ENCODE assay signal across 17 cellular contexts in the genomic region with DNA sequence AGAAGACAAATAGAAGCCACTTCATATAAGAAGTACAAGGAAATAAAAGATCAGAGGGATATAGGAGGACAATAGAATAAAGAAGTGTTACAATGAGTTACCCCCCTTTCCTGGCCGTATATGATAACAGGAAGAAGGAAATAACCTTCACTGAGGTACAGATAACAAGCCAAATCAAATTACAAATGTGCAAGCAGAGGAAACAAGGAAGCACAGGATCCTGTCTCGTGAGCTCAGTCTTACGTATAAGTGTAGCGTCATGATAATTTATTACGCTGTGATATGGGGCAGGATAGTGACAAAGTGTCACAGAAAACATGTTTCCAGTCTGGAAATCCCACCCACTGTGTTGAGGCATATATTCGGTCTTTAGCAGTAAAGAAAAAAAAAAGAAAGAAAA. TPM values are rescaled to one million over a fixed set of nuclear protein-coding genes. Genes with fewer than 3 reads are reported as not detected.
DNase-seq lines count a peak whose midpoint lies in the region; ATAC-seq and TF ChIP-seq lines count a peak whose summit lies in the region.
"Had no signal": no experiment of that assay in that cellular context is flagged by ENCODE, and none has a peak within 500 bp of the region (broad histone marks: within the 10 kb centered on the region; RNA-seq: fewer than 3 reads in every experiment).

No MANE protein-coding gene starts in this region.

- H3K27me3 ChIP-seq in ovary: no peaks in the 10 kb centered on the region
- H3K27me3 ChIP-seq: hepatocyte, MG63, testis had no signal

- peaks cover 44% of the 10 kb centered on the region for H3K4me1 Mint-ChIP-seq in stimulated activated naive CD8-positive, alpha-beta T cell treated with anti-CD3 and anti-CD28 coated beads, Interleukin-15, Interleukin-2, amounts not matched to agents 100 ng/mL and 50 ng/mL, for 24 hours (ENCODE audit: low read depth)
- peaks cover 33% of the 10 kb centered on the region for H3K4me1 Mint-ChIP-seq in T-helper 17 cell
- peaks cover 58% of the 10 kb centered on the region in 2 donors for H3K4me1 Mint-ChIP-seq in immature natural killer cell

- peak overlapping the region; percentile 53 for H3K27ac Mint-ChIP-seq in stimulated activated naive CD8-positive, alpha-beta T cell treated with anti-CD3 and anti-CD28 coated beads, Interleukin-15, Interleukin-2, amounts not matched to agents 100 ng/mL and 50 ng/mL, for 24 hours
- H3K27ac Mint-ChIP-seq in T-helper 17 cell (peak overlapping the region; percentile 82), immature natural killer cell (peak overlapping the region; percentile 90 to 98 (median 94))

- peaks cover 5% of the 10 kb centered on the region for H3K4me1 ChIP-seq in ovary (ENCODE audit: insufficient read depth)

- H3K4me3 ChIP-seq in ovary: no peak overlapping the region
- H3K4me3 ChIP-seq: hepatocyte, MG63, testis had no signal

- 84 to 87% (median 87%) methylated on average over 6 of the region's 6 CpGs for WGBS in ovary, 3 donors

- H3K9me3 ChIP-seq in T-helper 17 cell (ENCODE audit: control insufficient read depth, low read length, poor library complexity, severe bottlenecking): peaks cover 3% of the 10 kb centered on the region
- H3K9me3 ChIP-seq in ovary: no peaks in the 10 kb centered on the region
- H3K9me3 ChIP-seq: MG63, testis had no signal

- TF ChIP-seq CTCF in ovary (IDR thresholded peaks at IDR 0.05): no peak

- H3K36me3 Mint-ChIP-seq in stimulated activated naive CD8-positive, alpha-beta T cell treated with anti-CD3 and anti-CD28 coated beads, Interleukin-15, Interleukin-2, amounts not matched to agents 100 ng/mL and 50 ng/mL, for 24 hours (ENCODE audit: low read depth): peaks cover 85% of the 10 kb centered on the region
- peaks cover 19% of the 10 kb centered on the region for H3K36me3 Mint-ChIP-seq in T-helper 17 cell (ENCODE audit: low read depth)
- peaks cover 11 to 38% (median 28%) of the 10 kb centered on the region in 3 donors for H3K36me3 Mint-ChIP-seq in immature natural killer cell

- no peak overlapping the region for H3K4me3 Mint-ChIP-seq in stimulated activated naive CD8-positive, alpha-beta T cell treated with anti-CD3 and anti-CD28 coated beads, Interleukin-15, Interleukin-2, amounts not matched to agents 100 ng/mL and 50 ng/mL, for 24 hours
- H3K4me3 Mint-ChIP-seq in T-helper 17 cell (no peak overlapping the region), immature natural killer cell (peak overlapping the region; percentile 31 to 90 (median 82))

- no peak for TF ChIP-seq EP300 in ovary (IDR thresholded peaks at IDR 0.05)

- no peak for TF ChIP-seq POLR2A in ovary (IDR thresholded peaks at IDR 0.05)

- intact Hi-C loops in ovary (cut with DNase I): no loop called here

- H3K36me3 ChIP-seq in ovary: no peaks in the 10 kb centered on the region
- H3K36me3 ChIP-seq: MG63 had no signal

- no peak overlapping the region for H3K27ac ChIP-seq in ovary
- H3K27ac ChIP-seq: hepatocyte, testis had no signal

- no peak for ATAC-seq in stimulated activated naive CD8-positive, alpha-beta T cell treated with anti-CD3 and anti-CD28 coated beads, Interleukin-15, Interleukin-2, amounts not matched to agents 100 U/mL and 50 U/mL, for 24 hours
- ATAC-seq in T-helper 17 cell (no peak), GM21529 (IDR thresholded peaks at IDR 0.05; ENCODE audit: unreplicated experiment) (no peak), SK-N-SH treated with all-trans-retinoic acid at 6 μM for 48 hours (no peak)

- peaks cover 15% of the 10 kb centered on the region for H3K9me3 Mint-ChIP-seq in stimulated activated naive CD8-positive, alpha-beta T cell treated with anti-CD3 and anti-CD28 coated beads, Interleukin-15, Interleukin-2, amounts not matched to agents 100 ng/mL and 50 ng/mL, for 24 hours
- no peaks in the 10 kb centered on the region for H3K9me3 Mint-ChIP-seq in immature natural killer cell

- H3K27me3 Mint-ChIP-seq in stimulated activated naive CD8-positive, alpha-beta T cell treated with anti-CD3 and anti-CD28 coated beads, Interleukin-15, Interleukin-2, amounts not matched to agents 100 ng/mL and 50 ng/mL, for 24 hours: no peaks in the 10 kb centered on the region
- no peaks in the 10 kb centered on the region for H3K27me3 Mint-ChIP-seq in T-helper 17 cell
- H3K27me3 Mint-ChIP-seq in immature natural killer cell (ENCODE audit: low read depth in 3 of 3): peaks cover 0 to 19% (median 5%) of the 10 kb centered on the region in 3 donors

- DNase-seq in stimulated activated naive CD8-positive, alpha-beta T cell treated with anti-CD3 and anti-CD28 coated beads, Interleukin-15, Interleukin-2, amounts not matched to agents 100 U/mL and 50 U/mL, for 24 hours: no peak
- DNase-seq in T-helper 17 cell (no peak), immature natural killer cell (peak in 1 of 3 donors; percentile 34), NCI-H1092 (lab: John Stamatoyannopoulos, UW) (no peak), ovary (no peak)
- DNase-seq: kidney glomerular epithelial cell; MG63; midbrain; NCI-H2081; NCI-H69; stimulated activated CD4-positive, alpha-beta T cell treated with anti-CD3 and anti-CD28 coated beads, Interleukin-4, amount 100 ng/mL, for 24 hours; stimulated activated CD8-positive, alpha-beta memory T cell treated with anti-CD3 and anti-CD28 coated beads, Interleukin-4, amount 100 ng/mL, for 48 hours; testis had no signal

TF ChIP-seq in SK-N-SH treated with all-trans-retinoic acid at 6 μM for 48 hours, 23 proteins besides CTCF, POLR2A, EP300 and RAD21 (continues in another document):
- TF ChIP-seq TOX (CRISPR knock-in tag; IDR thresholded peaks at IDR 0.05; ENCODE audit: borderline replicate concordance) (no peak), CSDC2 (CRISPR knock-in tag; IDR thresholded peaks at IDR 0.05) (no peak), RARB (CRISPR knock-in tag; IDR thresholded peaks at IDR 0.05) (no peak), TCF4 (CRISPR knock-in tag; IDR thresholded peaks at IDR 0.05; ENCODE audit: borderline replicate concordance) (no peak), ARNTL (CRISPR knock-in tag; IDR thresholded peaks at IDR 0.05; ENCODE audit: borderline replicate concordance, low read depth) (no peak), ZC3H10 (CRISPR knock-in tag; IDR thresholded peaks at IDR 0.05) (no peak), BACH2 (CRISPR knock-in tag; IDR thresholded peaks at IDR 0.05; ENCODE audit: borderline replicate concordance) (no peak), ZFP3 (CRISPR knock-in tag; IDR thresholded peaks at IDR 0.05) (no peak), GLIS3 (CRISPR knock-in tag; IDR thresholded peaks at IDR 0.05) (no peak), ZNF565 (CRISPR knock-in tag; conservative IDR thresholded peaks at IDR 0.05; ENCODE audit: low read depth) (no peak)
- TF ChIP-seq, protein P1, sequence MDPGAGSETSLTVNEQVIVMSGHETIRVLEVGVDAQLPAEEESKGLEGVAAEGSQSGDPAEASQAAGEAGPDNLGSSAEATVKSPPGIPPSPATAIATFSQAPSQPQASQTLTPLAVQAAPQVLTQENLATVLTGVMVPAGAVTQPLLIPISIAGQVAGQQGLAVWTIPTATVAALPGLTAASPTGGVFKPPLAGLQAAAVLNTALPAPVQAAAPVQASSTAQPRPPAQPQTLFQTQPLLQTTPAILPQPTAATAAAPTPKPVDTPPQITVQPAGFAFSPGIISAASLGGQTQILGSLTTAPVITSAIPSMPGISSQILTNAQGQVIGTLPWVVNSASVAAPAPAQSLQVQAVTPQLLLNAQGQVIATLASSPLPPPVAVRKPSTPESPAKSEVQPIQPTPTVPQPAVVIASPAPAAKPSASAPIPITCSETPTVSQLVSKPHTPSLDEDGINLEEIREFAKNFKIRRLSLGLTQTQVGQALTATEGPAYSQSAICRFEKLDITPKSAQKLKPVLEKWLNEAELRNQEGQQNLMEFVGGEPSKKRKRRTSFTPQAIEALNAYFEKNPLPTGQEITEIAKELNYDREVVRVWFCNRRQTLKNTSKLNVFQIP (CRISPR knock-in tag; IDR thresholded peaks at IDR 0.05; ENCODE audit: borderline replicate concordance, low read depth): no peak
- TF ChIP-seq, protein P2, sequence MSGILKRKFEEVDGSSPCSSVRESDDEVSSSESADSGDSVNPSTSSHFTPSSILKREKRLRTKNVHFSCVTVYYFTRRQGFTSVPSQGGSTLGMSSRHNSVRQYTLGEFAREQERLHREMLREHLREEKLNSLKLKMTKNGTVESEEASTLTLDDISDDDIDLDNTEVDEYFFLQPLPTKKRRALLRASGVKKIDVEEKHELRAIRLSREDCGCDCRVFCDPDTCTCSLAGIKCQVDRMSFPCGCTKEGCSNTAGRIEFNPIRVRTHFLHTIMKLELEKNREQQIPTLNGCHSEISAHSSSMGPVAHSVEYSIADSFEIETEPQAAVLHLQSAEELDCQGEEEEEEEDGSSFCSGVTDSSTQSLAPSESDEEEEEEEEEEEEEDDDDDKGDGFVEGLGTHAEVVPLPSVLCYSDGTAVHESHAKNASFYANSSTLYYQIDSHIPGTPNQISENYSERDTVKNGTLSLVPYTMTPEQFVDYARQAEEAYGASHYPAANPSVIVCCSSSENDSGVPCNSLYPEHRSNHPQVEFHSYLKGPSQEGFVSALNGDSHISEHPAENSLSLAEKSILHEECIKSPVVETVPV (CRISPR knock-in tag; IDR thresholded peaks at IDR 0.05): no peak
- TF ChIP-seq, protein P3, sequence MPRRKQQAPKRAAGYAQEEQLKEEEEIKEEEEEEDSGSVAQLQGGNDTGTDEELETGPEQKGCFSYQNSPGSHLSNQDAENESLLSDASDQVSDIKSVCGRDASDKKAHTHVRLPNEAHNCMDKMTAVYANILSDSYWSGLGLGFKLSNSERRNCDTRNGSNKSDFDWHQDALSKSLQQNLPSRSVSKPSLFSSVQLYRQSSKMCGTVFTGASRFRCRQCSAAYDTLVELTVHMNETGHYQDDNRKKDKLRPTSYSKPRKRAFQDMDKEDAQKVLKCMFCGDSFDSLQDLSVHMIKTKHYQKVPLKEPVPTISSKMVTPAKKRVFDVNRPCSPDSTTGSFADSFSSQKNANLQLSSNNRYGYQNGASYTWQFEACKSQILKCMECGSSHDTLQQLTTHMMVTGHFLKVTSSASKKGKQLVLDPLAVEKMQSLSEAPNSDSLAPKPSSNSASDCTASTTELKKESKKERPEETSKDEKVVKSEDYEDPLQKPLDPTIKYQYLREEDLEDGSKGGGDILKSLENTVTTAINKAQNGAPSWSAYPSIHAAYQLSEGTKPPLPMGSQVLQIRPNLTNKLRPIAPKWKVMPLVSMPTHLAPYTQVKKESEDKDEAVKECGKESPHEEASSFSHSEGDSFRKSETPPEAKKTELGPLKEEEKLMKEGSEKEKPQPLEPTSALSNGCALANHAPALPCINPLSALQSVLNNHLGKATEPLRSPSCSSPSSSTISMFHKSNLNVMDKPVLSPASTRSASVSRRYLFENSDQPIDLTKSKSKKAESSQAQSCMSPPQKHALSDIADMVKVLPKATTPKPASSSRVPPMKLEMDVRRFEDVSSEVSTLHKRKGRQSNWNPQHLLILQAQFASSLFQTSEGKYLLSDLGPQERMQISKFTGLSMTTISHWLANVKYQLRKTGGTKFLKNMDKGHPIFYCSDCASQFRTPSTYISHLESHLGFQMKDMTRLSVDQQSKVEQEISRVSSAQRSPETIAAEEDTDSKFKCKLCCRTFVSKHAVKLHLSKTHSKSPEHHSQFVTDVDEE (CRISPR knock-in tag; IDR thresholded peaks at IDR 0.05): no peak

RNA-seq across cellular contexts. Expression of a gene that starts 26.5 kb away (rescaled TPM):
- total RNA-seq in T-helper 17 cell (10 to 100 TPM; 52.8 to 54.8 TPM), ovary (1 to 10 TPM; 1.8 to 7.7 (median 4.5) TPM)
- polyA plus RNA-seq in immature natural killer cell (10 to 100 TPM in 2 of 3 donors, 1 to 10 TPM in 1; 4.0 to 33.9 (median 16.5) TPM), ovary (1 to 10 TPM; 2.3 to 4.4 TPM)

Comparison
In these comparisons a context has a peak if more than half of its experiments do, and no peak if none do; other contexts are left out.
1. H3K4me3 Mint-ChIP-seq: peak in immature natural killer cell (5 of 5); none in stimulated activated naive CD8-positive, alpha-beta T cell treated with anti-CD3 and anti-CD28 coated beads, Interleukin-15, Interleukin-2, amounts not matched to agents 100 ng/mL and 50 ng/mL, for 24 hours (single experiment) and T-helper 17 cell (single experiment).
2. RNA of a gene that starts 26.5 kb away (total RNA-seq): 52.8 to 54.8 TPM in T-helper 17 cell; 1.8 to 7.7 TPM in ovary; every median in the first group is over 4 times any median in the second.
3. Peak in every context shown above with its lines, with median percentiles within 50 percentile points of each other: H3K27ac Mint-ChIP-seq.